In the genomic region with DNA sequence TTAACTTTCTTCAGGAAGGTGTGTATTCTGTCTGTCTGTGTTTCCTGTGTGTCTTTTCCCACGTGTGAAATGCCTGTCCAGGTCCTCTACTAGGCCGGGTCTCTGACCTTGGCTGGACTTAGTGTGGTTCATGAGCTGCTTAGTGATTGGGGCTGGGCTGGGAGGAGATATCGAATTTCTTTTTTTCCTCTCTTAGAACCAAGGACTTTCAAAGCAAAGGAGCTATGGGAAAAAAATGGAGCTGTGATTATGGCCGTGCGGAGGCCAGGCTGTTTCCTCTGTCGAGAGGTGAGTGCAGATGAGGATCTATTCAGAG, we compare ENCODE assay signal across 1 cellular context.
TF ChIP-seq lines count a peak whose summit lies in the region.

No MANE protein-coding gene starts in this region.

TF ChIP-seq in GM12878, 131 proteins besides CTCF, POLR2A, EP300 and RAD21:
- no peak for TF ChIP-seq ZZZ3 (IDR thresholded peaks at IDR 0.05; ENCODE audit: control insufficient read depth, insufficient read length, low read depth)
- no peak for TF ChIP-seq EGR1 (IDR thresholded peaks at IDR 0.05; ENCODE audit: borderline replicate concordance in 1 of 2, low read depth in 2 of 2, low read length in 2 of 2)
- no peak for TF ChIP-seq NR2C2 (IDR thresholded peaks at IDR 0.05; ENCODE audit: borderline replicate concordance, control insufficient read depth, insufficient read length, low read depth)
- TF ChIP-seq, protein P1, sequence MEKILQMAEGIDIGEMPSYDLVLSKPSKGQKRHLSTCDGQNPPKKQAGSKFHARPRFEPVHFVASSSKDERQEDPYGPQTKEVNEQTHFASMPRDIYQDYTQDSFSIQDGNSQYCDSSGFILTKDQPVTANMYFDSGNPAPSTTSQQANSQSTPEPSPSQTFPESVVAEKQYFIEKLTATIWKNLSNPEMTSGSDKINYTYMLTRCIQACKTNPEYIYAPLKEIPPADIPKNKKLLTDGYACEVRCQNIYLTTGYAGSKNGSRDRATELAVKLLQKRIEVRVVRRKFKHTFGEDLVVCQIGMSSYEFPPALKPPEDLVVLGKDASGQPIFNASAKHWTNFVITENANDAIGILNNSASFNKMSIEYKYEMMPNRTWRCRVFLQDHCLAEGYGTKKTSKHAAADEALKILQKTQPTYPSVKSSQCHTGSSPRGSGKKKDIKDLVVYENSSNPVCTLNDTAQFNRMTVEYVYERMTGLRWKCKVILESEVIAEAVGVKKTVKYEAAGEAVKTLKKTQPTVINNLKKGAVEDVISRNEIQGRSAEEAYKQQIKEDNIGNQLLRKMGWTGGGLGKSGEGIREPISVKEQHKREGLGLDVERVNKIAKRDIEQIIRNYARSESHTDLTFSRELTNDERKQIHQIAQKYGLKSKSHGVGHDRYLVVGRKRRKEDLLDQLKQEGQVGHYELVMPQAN (conservative IDR thresholded peaks at IDR 0.05) = no peak
- no peak for TF ChIP-seq SMARCA5 (IDR thresholded peaks at IDR 0.05)
- no peak for TF ChIP-seq ZSCAN29 (IDR thresholded peaks at IDR 0.05)
- TF ChIP-seq MTA3 (IDR thresholded peaks at IDR 0.05; ENCODE audit: borderline replicate concordance, low read length) = no peak
- no peak for TF ChIP-seq PAX5 (IDR thresholded peaks at IDR 0.05; ENCODE audit: borderline replicate concordance, low read depth, low read length)
- TF ChIP-seq RAD51 (IDR thresholded peaks at IDR 0.05) = no peak
- no peak for TF ChIP-seq SREBF2 (IDR thresholded peaks at IDR 0.05; ENCODE audit: low read length)
- TF ChIP-seq, protein P2, sequence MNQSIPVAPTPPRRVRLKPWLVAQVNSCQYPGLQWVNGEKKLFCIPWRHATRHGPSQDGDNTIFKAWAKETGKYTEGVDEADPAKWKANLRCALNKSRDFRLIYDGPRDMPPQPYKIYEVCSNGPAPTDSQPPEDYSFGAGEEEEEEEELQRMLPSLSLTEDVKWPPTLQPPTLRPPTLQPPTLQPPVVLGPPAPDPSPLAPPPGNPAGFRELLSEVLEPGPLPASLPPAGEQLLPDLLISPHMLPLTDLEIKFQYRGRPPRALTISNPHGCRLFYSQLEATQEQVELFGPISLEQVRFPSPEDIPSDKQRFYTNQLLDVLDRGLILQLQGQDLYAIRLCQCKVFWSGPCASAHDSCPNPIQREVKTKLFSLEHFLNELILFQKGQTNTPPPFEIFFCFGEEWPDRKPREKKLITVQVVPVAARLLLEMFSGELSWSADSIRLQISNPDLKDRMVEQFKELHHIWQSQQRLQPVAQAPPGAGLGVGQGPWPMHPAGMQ (IDR thresholded peaks at IDR 0.05; ENCODE audit: borderline replicate concordance) = no peak
- TF ChIP-seq MXI1 (IDR thresholded peaks at IDR 0.05; ENCODE audit: low read depth, low read length) = no peak
- TF ChIP-seq, protein P3, sequence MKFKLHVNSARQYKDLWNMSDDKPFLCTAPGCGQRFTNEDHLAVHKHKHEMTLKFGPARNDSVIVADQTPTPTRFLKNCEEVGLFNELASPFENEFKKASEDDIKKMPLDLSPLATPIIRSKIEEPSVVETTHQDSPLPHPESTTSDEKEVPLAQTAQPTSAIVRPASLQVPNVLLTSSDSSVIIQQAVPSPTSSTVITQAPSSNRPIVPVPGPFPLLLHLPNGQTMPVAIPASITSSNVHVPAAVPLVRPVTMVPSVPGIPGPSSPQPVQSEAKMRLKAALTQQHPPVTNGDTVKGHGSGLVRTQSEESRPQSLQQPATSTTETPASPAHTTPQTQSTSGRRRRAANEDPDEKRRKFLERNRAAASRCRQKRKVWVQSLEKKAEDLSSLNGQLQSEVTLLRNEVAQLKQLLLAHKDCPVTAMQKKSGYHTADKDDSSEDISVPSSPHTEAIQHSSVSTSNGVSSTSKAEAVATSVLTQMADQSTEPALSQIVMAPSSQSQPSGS (IDR thresholded peaks at IDR 0.05; ENCODE audit: low read length) = no peak
